ENCODE assay signal across 1 cellular context in genomic region chr19:55146078-55146647, GRCh38.
TF ChIP-seq lines count a peak whose summit lies in the region.

No MANE protein-coding gene starts in this region.

TF ChIP-seq in K562, 482 proteins besides CTCF, POLR2A, EP300 and RAD21 (continued from another document and continues in another):
- TF ChIP-seq ZNF592 (IDR thresholded peaks at IDR 0.05) (no peak), HNRNPH1 (optimal IDR thresholded peaks at IDR 0.05; ENCODE audit: low read depth, low read length) (no peak), PURB (CRISPR knock-in tag; IDR thresholded peaks at IDR 0.05; ENCODE audit: low read depth) (no peak), PTTG1 (tag; IDR thresholded peaks at IDR 0.05; ENCODE audit: low read depth) (no peak), ARID3A (IDR thresholded peaks at IDR 0.05; ENCODE audit: borderline replicate concordance, low read depth, low read length) (no peak), ZNF717 (CRISPR knock-in tag; IDR thresholded peaks at IDR 0.05) (no peak), ZNF830 (CRISPR knock-in tag; IDR thresholded peaks at IDR 0.05) (no peak), CTCFL (IDR thresholded peaks at IDR 0.05; ENCODE audit: borderline replicate concordance, insufficient read depth, low read depth, low read length, poor library complexity, severe bottlenecking) (peak; percentile 95), ZNF3 (CRISPR knock-in tag; IDR thresholded peaks at IDR 0.05) (no peak), DPF2 (IDR thresholded peaks at IDR 0.05) (no peak), SFPQ (IDR thresholded peaks at IDR 0.05; ENCODE audit: low read depth, low read length) (no peak), TCFL5 (CRISPR knock-in tag; conservative IDR thresholded peaks at IDR 0.05) (no peak), ZNF184 (CRISPR knock-in tag; IDR thresholded peaks at IDR 0.05) (no peak), HLTF (IDR thresholded peaks at IDR 0.05) (no peak), ZNF197 (CRISPR knock-in tag; IDR thresholded peaks at IDR 0.05; ENCODE audit: low read depth) (no peak), ZNF24 (IDR thresholded peaks at IDR 0.05) (no peak), ZNF121 (CRISPR knock-in tag; conservative IDR thresholded peaks at IDR 0.05) (no peak), MLLT1 (IDR thresholded peaks at IDR 0.05) (peak in 1 of 2 experiments; percentile 39; a peak in 1 of 4 replicates), ETV6 (IDR thresholded peaks at IDR 0.05; ENCODE audit: borderline replicate concordance in 1 of 2, low read depth in 2 of 2, low read length in 1 of 2) (0 out of 4 replicates have a peak, but pooled peaks of 1 of the 2 experiments have one; percentile 19), ETV6 (CRISPR knock-in tag; IDR thresholded peaks at IDR 0.05; ENCODE audit: borderline replicate concordance) (no peak), STAT6 (CRISPR knock-in tag; IDR thresholded peaks at IDR 0.05) (no peak), POLR2B (IDR thresholded peaks at IDR 0.05; ENCODE audit: low read depth, partially characterized antibody) (no peak), THRA (IDR thresholded peaks at IDR 0.05) (no peak), FOXM1 (IDR thresholded peaks at IDR 0.05; ENCODE audit: low read depth) (peak; percentile 83), FOXM1 (CRISPR knock-in tag; IDR thresholded peaks at IDR 0.05; ENCODE audit: low read depth) (0 out of 2 replicates have a peak, but pooled peaks have one; percentile 17), HINFP (tag; conservative IDR thresholded peaks at IDR 0.05; ENCODE audit: low read depth) (no peak), TFAP4 (CRISPR knock-in tag; IDR thresholded peaks at IDR 0.05; ENCODE audit: borderline replicate concordance) (no peak), TEAD2 (tag; IDR thresholded peaks at IDR 0.05) (no peak), SAFB (IDR thresholded peaks at IDR 0.05; ENCODE audit: borderline replicate concordance, low read depth, low read length) (no peak), ZNF75A (CRISPR knock-in tag; IDR thresholded peaks at IDR 0.05) (no peak), HMBOX1 (IDR thresholded peaks at IDR 0.05) (no peak), ZNF507 (tag; conservative IDR thresholded peaks at IDR 0.05) (no peak), MCM7 (IDR thresholded peaks at IDR 0.05) (no peak)
